ENCODE assay signal across 8 cellular contexts in genomic region chr15:49471248-49471647, GRCh38. TPM values are rescaled to one million over a fixed set of nuclear protein-coding genes. Genes with fewer than 3 reads are reported as not detected.
A peak's percentile ranks its signal among the peaks of the same experiment; 100 is the strongest.
DNase-seq lines count a peak whose midpoint lies in the region; ATAC-seq and TF ChIP-seq lines count a peak whose summit lies in the region.
"Not testable (repeated sequence)": the region's sequence is repeated elsewhere in the genome, so short reads cannot be mapped to it uniquely, and the experiment has no call there.

No MANE protein-coding gene starts in this region.

- H3K27me3 Mint-ChIP-seq in activated CD4-positive, alpha-beta T cell treated with anti-CD3 and anti-CD28 coated beads for 36 hours; neural crest cell (ENCODE audit: low read depth): not testable (repeated sequence)

- not testable (repeated sequence) for H3K9me3 Mint-ChIP-seq in activated CD4-positive, alpha-beta T cell treated with anti-CD3 and anti-CD28 coated beads for 36 hours (ENCODE audit: low read depth); neural crest cell

- not testable (repeated sequence) for H3K4me1 ChIP-seq in testis

- TF ChIP-seq CTCF in astrocyte of the cerebellum (IDR thresholded peaks at IDR 0.05; ENCODE audit: low read depth, low read length, missing control alignments) (peak; percentile 14), fibroblast of pulmonary artery (IDR thresholded peaks at IDR 0.05; ENCODE audit: low read length, missing control alignments) (peak; percentile 21), neural crest cell (conservative IDR thresholded peaks at IDR 0.05) (peak; percentile 39), testis (IDR thresholded peaks at IDR 0.05) (peak in 1 of 3 experiments; percentile 11)

- H3K27ac ChIP-seq in testis, result not testable (repeated sequence)

- H3K36me3 Mint-ChIP-seq in activated CD4-positive, alpha-beta T cell treated with anti-CD3 and anti-CD28 coated beads for 36 hours (ENCODE audit: low read depth); neural crest cell (ENCODE audit: low read depth): not testable (repeated sequence)

- not testable (repeated sequence) for H3K27me3 ChIP-seq in testis

- not testable (repeated sequence) for H3K27ac Mint-ChIP-seq in activated CD4-positive, alpha-beta T cell treated with anti-CD3 and anti-CD28 coated beads for 36 hours; neural crest cell (ENCODE audit: unreplicated experiment)

- H3K4me1 Mint-ChIP-seq in activated CD4-positive, alpha-beta T cell treated with anti-CD3 and anti-CD28 coated beads for 36 hours; neural crest cell: not testable (repeated sequence)

- not testable (repeated sequence) for H3K36me3 ChIP-seq in testis (ENCODE audit: low read depth, missing control alignments)

- POLR2A ChIA-PET in activated CD4-positive, alpha-beta T cell treated with anti-CD3 and anti-CD28 coated beads for 36 hours (lab: Charles Lee), result interaction anchor here (0.6 kb wide), 1 partner anchor 635 kb away, joined by 3 read pairs; no protein-coding TSS in a partner anchor

- H3K9me3 ChIP-seq in testis, result not testable (repeated sequence)

- H3K4me3 Mint-ChIP-seq in activated CD4-positive, alpha-beta T cell treated with anti-CD3 and anti-CD28 coated beads for 36 hours; neural crest cell: not testable (repeated sequence)

- not testable (repeated sequence) for TF ChIP-seq POLR2A in testis (IDR thresholded peaks at IDR 0.05)

- DNase-seq in DMS 273 (lab: John Stamatoyannopoulos, UW; ENCODE audit: unreplicated experiment) (peak; percentile 1), NCI-H82 (lab: John Stamatoyannopoulos, UW) (peak; percentile 35), testis (peak; percentile 32)
- peak; percentile 71 for DNase-seq in activated CD4-positive, alpha-beta T cell treated with anti-CD3 and anti-CD28 coated beads for 36 hours
- not testable (repeated sequence) for DNase-seq in astrocyte of the cerebellum (ENCODE audit: low read depth); fibroblast of pulmonary artery (ENCODE audit: low read depth); neural crest cell (ENCODE audit: low read depth, low spot score)

- WGBS in testis, 2 donors, result 91 to 95% methylated on average over 3 to 4 of the region's 4 CpGs

- ATAC-seq in HG02885 (IDR thresholded peaks at IDR 0.05; ENCODE audit: poor library complexity, unreplicated experiment), result peak; percentile 43
- ATAC-seq in activated CD4-positive, alpha-beta T cell treated with anti-CD3 and anti-CD28 coated beads for 36 hours, result not testable (repeated sequence)

- H3K4me3 ChIP-seq in astrocyte of the cerebellum (ENCODE audit: low read depth, low read length); fibroblast of pulmonary artery (replicated peaks; ENCODE audit: low read depth, low read length); testis: not testable (repeated sequence)

- in situ Hi-C loops in astrocyte of the cerebellum (cut with HindIII; ENCODE audit: low sequenced_read_pairs), result not testable (repeated sequence)

- intact Hi-C loops in activated CD4-positive, alpha-beta T cell treated with anti-CD3 and anti-CD28 coated beads for 36 hours (cut with DNase I, micrococcal nuclease), result loop anchor here in 1 of 2 experiments (5.0 kb wide), 1 partner anchor 666 kb away; no protein-coding TSS in a partner anchor
- intact Hi-C loops in testis (cut with DNase I; ENCODE audit: low total_unique reads), result not testable (repeated sequence)

- CTCF ChIA-PET in activated CD4-positive, alpha-beta T cell treated with anti-CD3 and anti-CD28 coated beads for 36 hours (lab: Charles Lee), result interaction anchor here (0.6 to 1.5 kb wide), 6 partner anchors 16 to 674 kb away, joined by 3 to 5 read pairs (median 3); partner anchors contain the start of gene FGF7

RNA-seq across cellular contexts. Expression of gene FGF7, which starts 48.2 kb away (rescaled TPM):
- not detected for total RNA-seq in activated CD4-positive, alpha-beta T cell treated with anti-CD3 and anti-CD28 coated beads for 36 hours
- total RNA-seq in neural crest cell (0.19 TPM in 1 of 2 replicates, not detected in the other), testis (1 to 10 TPM; 2.8 to 3.2 TPM)
- 1.6 TPM for polyA plus RNA-seq in testis (ENCODE audit: insufficient read depth, low read depth, low replicate concordance)
